In genomic region chr9:131502781-131503625, GRCh38 we compare ENCODE assay signal across 8 cellular contexts. TPM values are rescaled to one million over a fixed set of nuclear protein-coding genes. Genes with fewer than 3 reads are reported as not detected.
A peak's percentile ranks its signal among the peaks of the same experiment; 100 is the strongest.
DNase-seq lines count a peak whose midpoint lies in the region; ATAC-seq and TF ChIP-seq lines count a peak whose summit lies in the region.

TSS of gene POMT1 (plus strand) at chr9:131502918. CDS start at chr9:131504219, 1,301 bp downstream.

- H3K27me3 ChIP-seq in BJ (ENCODE audit: control insufficient read depth, insufficient read depth, low read length), result no peaks in the 10 kb centered on the region

- POLR2A ChIA-PET in BJ (lab: Charles Lee), result interaction anchor here (0.7 kb wide), 1 partner anchor 323 kb away, joined by 3 read pairs; no protein-coding TSS in a partner anchor

- peaks cover 20% of the 10 kb centered on the region for H3K36me3 ChIP-seq in BJ (ENCODE audit: control insufficient read depth, insufficient read depth, low read length)

- CTCF ChIA-PET in BJ (lab: Yijun Ruan, JAX), result interaction anchor here (0.7 to 1.8 kb wide), 4 partner anchors 11 to 645 kb away, joined by 3 to 8 read pairs (median 4); partner anchors contain the start of gene RAPGEF1

- ATAC-seq in GM19351 (IDR thresholded peaks at IDR 0.05; ENCODE audit: unreplicated experiment) (peak; percentile 81), HG03565 (IDR thresholded peaks at IDR 0.05; ENCODE audit: unreplicated experiment) (peak; percentile 70)

- no peak for TF ChIP-seq CTCF in BJ (IDR thresholded peaks at IDR 0.05; ENCODE audit: insufficient read depth, low read depth, low read length)

- DNase-seq in BJ (ENCODE audit: low read depth) (peak; percentile 13), NCI-H774 (lab: John Stamatoyannopoulos, UW) (peak; percentile 95), lung microvascular endothelial cell (ENCODE audit: low read depth in 2 of 2) (peak; percentile 86 to 92)
- DNase-seq in activated CD8-positive, alpha-beta memory T cell treated with anti-CD3 and anti-CD28 coated beads for 24 hours, result peak; percentile 95
- peak; percentile 83 for DNase-seq in effector CD4-positive, alpha-beta T cell
- DNase-seq in stimulated activated CD4-positive, alpha-beta T cell treated with anti-CD3 and anti-CD28 coated beads, TNF-alpha, amount 100 ng/mL, for 4 hours (ENCODE audit: low read depth in 3 of 3), result peak; percentile 80 to 82 (median 82)

- H3K4me3 ChIP-seq in BJ (ENCODE audit: low read depth, low read length), result peak within 1 kb of the TSS; percentile 94

RNA-seq across cellular contexts. Expression of gene POMT1, which starts in this region (rescaled TPM):
- polyA plus RNA-seq in BJ (2011; rRNA removed), result 17.8 and 32.1 TPM in 2 replicates
- 11.8 and 15.4 TPM in 2 replicates for polyA minus RNA-seq in BJ (2011; rRNA and poly(A)+ RNA removed)
- total RNA-seq in lung microvascular endothelial cell, result 20.3 and 27.2 TPM in 2 replicates

Comparison
In these comparisons a context has a peak if more than half of its experiments do, and no peak if none do; other contexts are left out.
1. Peak in every context shown above with its lines: DNase-seq, ATAC-seq and H3K4me3 ChIP-seq.
2. DNase-seq: peak in every context shown above with its lines; median percentile 95 in NCI-H774; 95 in activated CD8-positive, alpha-beta memory T cell treated with anti-CD3 and anti-CD28 coated beads for 24 hours; 89 in lung microvascular endothelial cell; 83 in effector CD4-positive, alpha-beta T cell; 82 in stimulated activated CD4-positive, alpha-beta T cell treated with anti-CD3 and anti-CD28 coated beads, TNF-alpha, amount 100 ng/mL, for 4 hours; 13 in BJ.